Comparison of ENCODE assay signal across 8 cellular contexts in genomic region chr11:132114185-132114584, GRCh38.
A peak's percentile ranks its signal among the peaks of the same experiment; 100 is the strongest.
DNase-seq lines count a peak whose midpoint lies in the region; ATAC-seq, FAIRE-seq and TF ChIP-seq lines count a peak whose summit lies in the region.

No MANE protein-coding gene starts in this region.

- H3K27ac ChIP-seq in HepG2 (ENCODE audit: extremely low read length, insufficient read depth, low read length), result no peak overlapping the region
- no peak overlapping the region for H3K27ac ChIP-seq in prostate gland

- TF ChIP-seq CTCF in WI38 (IDR thresholded peaks at IDR 0.05; ENCODE audit: low read depth, low read length) (peak; percentile 20; the same call in 1 of the 2 replicates), HepG2 (CRISPR knock-in tag; IDR thresholded peaks at IDR 0.05) (peak; percentile 55), prostate gland (IDR thresholded peaks at IDR 0.05) (no peak)

- in situ Hi-C loops in HepG2 (cut with HindIII; ENCODE audit: extremely low pct_ligation_motif_present, low pct_unique_long_range_greater_than_20kb), result loop anchor here (25.0 kb wide), 1 partner anchor 948 kb away; no protein-coding TSS in a partner anchor

- no peaks in the 10 kb centered on the region for H3K79me2 ChIP-seq in HepG2 (ENCODE audit: insufficient read depth, low read length)

- CTCF ChIA-PET in HepG2 (lab: Yijun Ruan, JAX; ENCODE audit: low intra/inter-chr PET ratio, low total read pairs), result no interaction called here

- H3K4me3 ChIP-seq in WI38 (ENCODE audit: low read depth, low read length) (no peak overlapping the region), HepG2 (replicated peaks in 1 of 3; ENCODE audit: insufficient read depth in 1 of 3, low read depth in 2 of 3, low read length in 3 of 3) (no peak overlapping the region), prostate gland (no peak overlapping the region)

- FAIRE-seq in HepG2 (lab: Jason Lieb, UNC) (no peak), GM12891 (lab: Jason Lieb, UNC) (no peak)

- H3K4me1 ChIP-seq in HepG2 (ENCODE audit: insufficient read depth, low read length), result no peaks in the 10 kb centered on the region
- no peaks in the 10 kb centered on the region for H3K4me1 ChIP-seq in prostate gland (replicated peaks)

- no peak for TF ChIP-seq POLR2A in HepG2 (IDR thresholded peaks at IDR 0.05; ENCODE audit: insufficient read depth in 1 of 2, low read depth in 2 of 2, low read length in 2 of 2)
- TF ChIP-seq POLR2A in prostate gland (IDR thresholded peaks at IDR 0.05), result no peak
- no peak for TF ChIP-seq POLR2A in GM12891 (IDR thresholded peaks at IDR 0.05; ENCODE audit: low read depth, low read length)

- no peaks in the 10 kb centered on the region for H4K20me1 ChIP-seq in HepG2 (ENCODE audit: insufficient read depth, low read length)

- H3K4me2 ChIP-seq in HepG2 (ENCODE audit: low read depth, low read length), result no peak overlapping the region

- BruUV-seq in HepG2 (replicated peaks; lab: Mats Ljungman, UMichigan), result no TSS peak

- no peak for TF ChIP-seq EP300 in HepG2 (IDR thresholded peaks at IDR 0.05; ENCODE audit: low read depth in 2 of 2, low read length in 2 of 2)
- no peak for TF ChIP-seq EP300 in HepG2 (CRISPR knock-in tag; IDR thresholded peaks at IDR 0.05; ENCODE audit: borderline replicate concordance)

- TF ChIP-seq RAD21 in HepG2 (CRISPR knock-in tag; IDR thresholded peaks at IDR 0.05), result no peak

- H3K9me3 ChIP-seq in HepG2 (ENCODE audit: low read length) (no peaks in the 10 kb centered on the region), prostate gland (no peaks in the 10 kb centered on the region)

- H2AFZ ChIP-seq in HepG2 (ENCODE audit: low read length), result no peak overlapping the region

- no peak overlapping the region for H3K9ac ChIP-seq in HepG2 (ENCODE audit: insufficient read depth, low read depth, low read length)

- ATAC-seq in HepG2 (peak; percentile 77), HG02884 (IDR thresholded peaks at IDR 0.05; ENCODE audit: unreplicated experiment) (no peak), HG02852 (IDR thresholded peaks at IDR 0.05; ENCODE audit: unreplicated experiment) (no peak)

- intact Hi-C loops in HepG2 (cut with micrococcal nuclease; ENCODE audit: unreplicated experiment) (loop anchor here (5.0 kb wide), 1 partner anchor 948 kb away; no protein-coding TSS in a partner anchor), prostate gland (cut with DNase I) (no loop called here)

- 0% methylated on average over 1 of the region's 3 CpGs for WGBS in HepG2 (ENCODE audit: low lambda C conversion rate)
- 29% methylated on average over 3 of the region's 3 CpGs for WGBS in prostate gland

- POLR2A ChIA-PET in HepG2 (lab: Yijun Ruan, JAX), result no interaction called here

- peak; percentile 37 for DNase-seq in GDM1 (lab: John Stamatoyannopoulos, UW)
- peak; percentile 31 for DNase-seq in MV-4-11 (lab: John Stamatoyannopoulos, UW)
- no peak for DNase-seq in HepG2 (ENCODE audit: low spot score)
- no peak for DNase-seq in prostate gland (ENCODE audit: low spot score)
- DNase-seq in GM12891 (ENCODE audit: insufficient read length, low spot score), result no peak

- H3K36me3 ChIP-seq in HepG2 (replicated peaks in 1 of 2; ENCODE audit: control insufficient read depth in 1 of 2, insufficient read depth in 2 of 2, low read length in 2 of 2) (no peaks in the 10 kb centered on the region), prostate gland (no peaks in the 10 kb centered on the region)

- no peaks in the 10 kb centered on the region for H3K27me3 ChIP-seq in HepG2 (ENCODE audit: control insufficient read depth in 1 of 2, insufficient read depth in 2 of 2, low read length in 2 of 2)
- H3K27me3 ChIP-seq in prostate gland (replicated peaks; ENCODE audit: insufficient read depth), result no peaks in the 10 kb centered on the region

TF ChIP-seq in HepG2, 621 proteins besides CTCF, POLR2A, EP300 and RAD21:
- TF ChIP-seq STAG1 (CRISPR knock-in tag; IDR thresholded peaks at IDR 0.05) (peak; percentile 39), ZFYVE20 (CRISPR knock-in tag; IDR thresholded peaks at IDR 0.05; ENCODE audit: borderline replicate concordance, low read depth) (no peak), ZNF333 (CRISPR knock-in tag; IDR thresholded peaks at IDR 0.05; ENCODE audit: borderline replicate concordance) (no peak), ZNF513 (CRISPR knock-in tag; conservative IDR thresholded peaks at IDR 0.05) (no peak), ZFP82 (CRISPR knock-in tag; IDR thresholded peaks at IDR 0.05; ENCODE audit: borderline replicate concordance) (no peak), POGK (CRISPR knock-in tag; conservative IDR thresholded peaks at IDR 0.05) (no peak), SMC3 (IDR thresholded peaks at IDR 0.05; ENCODE audit: low read length) (peak; percentile 45; the same call in 1 of the 2 replicates)

TF ChIP-seq in GM12891, 5 proteins besides CTCF, POLR2A, EP300 and RAD21:
- TF ChIP-seq POU2F2 (IDR thresholded peaks at IDR 0.05; ENCODE audit: low read depth, low read length) (no peak), TAF1 (IDR thresholded peaks at IDR 0.05; ENCODE audit: low read depth, low read length) (no peak), SPI1 (IDR thresholded peaks at IDR 0.05; ENCODE audit: low read depth, low read length) (no peak), POLR2AphosphoS5 (IDR thresholded peaks at IDR 0.05; ENCODE audit: low read depth, low read length) (no peak), PAX5 (IDR thresholded peaks at IDR 0.05; ENCODE audit: insufficient read depth, low read length, severe bottlenecking) (no peak)

Comparison
In these comparisons a context has a peak if more than half of its experiments do, and no peak if none do; other contexts are left out.
1. DNase-seq: peak in GDM1 (single experiment) and MV-4-11 (single experiment); none in HepG2 (single experiment), prostate gland (single experiment) and GM12891 (single experiment).
2. CTCF ChIP-seq: peak in WI38 (single experiment) and HepG2 (single experiment); none in prostate gland (0 of 4).